Comparison of ENCODE assay signal across 12 cellular contexts in the genomic region with DNA sequence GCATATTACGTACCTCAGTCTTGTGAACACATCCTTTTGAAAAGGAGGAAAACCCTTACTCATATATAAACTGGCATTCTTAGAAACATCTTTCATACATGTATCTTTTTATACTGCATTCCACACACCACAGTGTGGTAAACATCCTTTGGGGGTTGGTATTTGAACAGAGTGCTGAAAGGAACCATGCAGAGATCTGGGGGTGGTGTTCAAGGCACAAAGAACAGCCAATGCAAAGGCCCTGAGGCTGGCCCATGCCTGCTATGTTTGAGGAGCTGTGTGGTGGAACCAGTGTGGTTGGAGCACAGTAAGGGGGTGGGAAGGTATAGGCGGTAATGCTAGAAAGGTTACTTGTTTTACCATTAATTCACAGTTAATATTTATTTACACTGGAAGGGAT. TPM values are rescaled to one million over a fixed set of nuclear protein-coding genes. Genes with fewer than 3 reads are reported as not detected.
DNase-seq lines count a peak whose midpoint lies in the region; ATAC-seq and TF ChIP-seq lines count a peak whose summit lies in the region.
"Had no signal": no experiment of that assay in that cellular context is flagged by ENCODE, and none has a peak within 500 bp of the region (broad histone marks: within the 10 kb centered on the region; RNA-seq: fewer than 3 reads in every experiment).

No MANE protein-coding gene starts in this region.

- peaks cover 3% of the 10 kb centered on the region for H3K4me1 ChIP-seq in testis

- H3K9me3 ChIP-seq in testis = no peaks in the 10 kb centered on the region

- peaks cover 16% of the 10 kb centered on the region for H3K36me3 Mint-ChIP-seq in activated naive CD4-positive, alpha-beta T cell treated with anti-CD3 and anti-CD28 coated beads, Interleukin-2, amount 50 U/mL, for 24 hours

- peak overlapping the region; percentile 85 to 93 for H3K27ac ChIP-seq in testis

- WGBS in testis, 2 donors = 33 to 60% methylated on average over 2 of the region's 2 CpGs

- ATAC-seq in GM18867 (IDR thresholded peaks at IDR 0.05; ENCODE audit: unreplicated experiment) (no peak), GM18502 (IDR thresholded peaks at IDR 0.05; ENCODE audit: poor library complexity, unreplicated experiment) (no peak)

- no peaks in the 10 kb centered on the region for H3K36me3 ChIP-seq in testis (ENCODE audit: low read depth, missing control alignments)

- no peaks in the 10 kb centered on the region for H3K27me3 ChIP-seq in testis

- peak overlapping the region; percentile 69 for H3K4me3 ChIP-seq in WI38 (ENCODE audit: low read depth, low read length)
- H3K4me3 ChIP-seq in fibroblast of mammary gland (ENCODE audit: control insufficient read depth, low read depth, low read length) = peak overlapping the region; percentile 6
- H3K4me3 ChIP-seq in testis = no peak overlapping the region

- TF ChIP-seq CTCF in WI38 (IDR thresholded peaks at IDR 0.05; ENCODE audit: low read depth, low read length) (no peak), fibroblast of mammary gland (conservative IDR thresholded peaks at IDR 0.05; ENCODE audit: control insufficient read depth, insufficient read depth, low read depth, low read length) (no peak), testis (IDR thresholded peaks at IDR 0.05) (no peak)

- peak overlapping the region; percentile 95 for H3K4me3 Mint-ChIP-seq in activated naive CD4-positive, alpha-beta T cell treated with anti-CD3 and anti-CD28 coated beads, Interleukin-2, amount 50 U/mL, for 24 hours

- H3K9me3 Mint-ChIP-seq in activated naive CD4-positive, alpha-beta T cell treated with anti-CD3 and anti-CD28 coated beads, Interleukin-2, amount 50 U/mL, for 24 hours = no peaks in the 10 kb centered on the region

- no peak for TF ChIP-seq POLR2A in testis (IDR thresholded peaks at IDR 0.05)

- H3K27ac Mint-ChIP-seq in activated naive CD4-positive, alpha-beta T cell treated with anti-CD3 and anti-CD28 coated beads, Interleukin-2, amount 50 U/mL, for 24 hours = peak overlapping the region; percentile 85

- peaks cover 58% of the 10 kb centered on the region for H3K4me1 Mint-ChIP-seq in activated naive CD4-positive, alpha-beta T cell treated with anti-CD3 and anti-CD28 coated beads, Interleukin-2, amount 50 U/mL, for 24 hours

- no peak for DNase-seq in activated naive CD4-positive, alpha-beta T cell (lab: John Stamatoyannopoulos, UW)
- DNase-seq in fibroblast of mammary gland (ENCODE audit: low read depth) (no peak), testis (no peak), activated gamma-delta T cell (lab: John Stamatoyannopoulos, UW) (no peak)
- DNase-seq: C1 segment of cervical spinal cord, caudate nucleus, NCI-H1092 treated with DMSO at 0.1 percent for 48 hours, NCI-H774 had no signal

- H3K27me3 Mint-ChIP-seq in activated naive CD4-positive, alpha-beta T cell treated with anti-CD3 and anti-CD28 coated beads, Interleukin-2, amount 50 U/mL, for 24 hours = no peaks in the 10 kb centered on the region

- intact Hi-C loops in testis (cut with DNase I; ENCODE audit: low total_unique reads) = no loop called here

RNA-seq across cellular contexts. Expression of gene ELK1, which starts 2.0 kb away (rescaled TPM):
- total RNA-seq in testis = 100 to 1,000 TPM; 102 to 114 TPM
- 70.9 TPM for polyA plus RNA-seq in testis (ENCODE audit: insufficient read depth, low read depth, low replicate concordance)

RNA-seq across cellular contexts. Expression of gene UXT, which starts 10.6 kb away (rescaled TPM):
- 10 to 100 TPM; 63.8 to 72.0 TPM for total RNA-seq in testis
- 79.9 TPM for polyA plus RNA-seq in testis (ENCODE audit: insufficient read depth, low read depth, low replicate concordance)

RNA-seq across cellular contexts. Expression of gene CFP, which starts 18.6 kb away (rescaled TPM):
- 1 to 10 TPM; 1.9 to 2.8 TPM for total RNA-seq in testis
- polyA plus RNA-seq in testis (ENCODE audit: insufficient read depth, low read depth, low replicate concordance) = 4.4 TPM

RNA-seq across cellular contexts. Expression of gene SYN1, which starts 28.7 kb away (rescaled TPM):
- 1 to 10 TPM; 2.8 to 3.4 TPM for total RNA-seq in testis
- 3.5 TPM for polyA plus RNA-seq in testis (ENCODE audit: insufficient read depth, low read depth, low replicate concordance)

Comparison
In these comparisons a context has a peak if more than half of its experiments do, and no peak if none do; other contexts are left out.
1. H3K4me3 ChIP-seq: peak in WI38 (single experiment) and fibroblast of mammary gland (single experiment); none in testis (0 of 2).